In the genomic region with DNA sequence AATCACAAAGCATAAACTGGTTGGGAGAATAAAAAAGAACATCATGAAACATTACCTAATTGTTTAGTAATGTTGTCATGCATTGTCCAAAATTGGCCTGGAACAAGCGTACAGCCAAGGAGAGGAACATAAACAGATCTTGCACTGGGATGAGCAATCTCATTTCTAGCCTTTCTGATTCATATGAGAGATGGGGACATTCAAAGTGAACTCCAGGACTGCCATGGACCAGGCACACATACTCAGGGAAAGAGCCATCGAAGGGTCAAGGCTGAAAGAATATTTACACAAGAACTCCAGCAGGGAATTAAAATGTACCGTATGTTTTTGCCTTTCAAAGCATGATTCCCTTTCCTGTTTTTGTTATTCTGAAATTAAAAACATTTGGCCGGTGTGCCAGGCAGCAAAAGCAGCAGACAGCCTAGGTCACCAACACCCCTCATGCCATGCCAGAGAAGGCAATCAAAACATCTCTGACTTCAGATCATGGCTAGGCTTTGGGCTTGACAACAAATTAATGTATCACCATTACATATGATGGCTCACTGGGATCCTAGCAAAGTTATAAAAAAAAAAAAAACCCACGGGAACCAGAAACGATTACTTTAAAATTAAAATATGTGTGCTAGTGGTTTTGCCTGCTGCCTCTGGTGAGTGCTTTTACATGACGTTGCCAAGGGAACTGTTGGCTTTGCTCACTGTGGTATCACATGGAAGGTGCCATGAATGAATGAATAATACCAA, we compare ENCODE assay signal across 1 cellular context.
TF ChIP-seq lines count a peak whose summit lies in the region.

No MANE protein-coding gene starts in this region.

TF ChIP-seq in liver, 16 proteins besides CTCF, POLR2A, EP300 and RAD21 (continued from another document):
- TF ChIP-seq, protein P1, sequence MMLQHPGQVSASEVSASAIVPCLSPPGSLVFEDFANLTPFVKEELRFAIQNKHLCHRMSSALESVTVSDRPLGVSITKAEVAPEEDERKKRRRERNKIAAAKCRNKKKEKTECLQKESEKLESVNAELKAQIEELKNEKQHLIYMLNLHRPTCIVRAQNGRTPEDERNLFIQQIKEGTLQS (IDR thresholded peaks at IDR 0.05) = no peak
- TF ChIP-seq RXRA (IDR thresholded peaks at IDR 0.05) (peak; percentile 65 to 75), JUND (IDR thresholded peaks at IDR 0.05) (peak in 1 of 2 donors; percentile 52), FOXA1 (IDR thresholded peaks at IDR 0.05) (no peak), HNF4A (conservative IDR thresholded peaks at IDR 0.05) (peak in 1 of 2 donors; percentile 13), HNF4G (IDR thresholded peaks at IDR 0.05) (no peak), FOXA2 (IDR thresholded peaks at IDR 0.05) (no peak)
- TF ChIP-seq, protein P2, sequence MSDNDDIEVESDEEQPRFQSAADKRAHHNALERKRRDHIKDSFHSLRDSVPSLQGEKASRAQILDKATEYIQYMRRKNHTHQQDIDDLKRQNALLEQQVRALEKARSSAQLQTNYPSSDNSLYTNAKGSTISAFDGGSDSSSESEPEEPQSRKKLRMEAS (IDR thresholded peaks at IDR 0.05) = no peak
